1 cellular context compared by ENCODE assay signal in genomic region chr11:15107730-15108515, GRCh38.
TF ChIP-seq lines count a peak whose summit lies in the region.

No MANE protein-coding gene starts in this region.

TF ChIP-seq in WTC11, 78 proteins besides CTCF, POLR2A, EP300 and RAD21 (continued from another document):
- TF ChIP-seq CDX4 (CRISPR knock-in tag; IDR thresholded peaks at IDR 0.05; ENCODE audit: borderline replicate concordance) (no peak), ZNF263 (CRISPR knock-in tag; IDR thresholded peaks at IDR 0.05; ENCODE audit: low read depth) (no peak), ATF3 (CRISPR knock-in tag; conservative IDR thresholded peaks at IDR 0.05) (no peak), ATF2 (CRISPR knock-in tag; IDR thresholded peaks at IDR 0.05; ENCODE audit: borderline replicate concordance, low read depth) (no peak), MAX (CRISPR knock-in tag; IDR thresholded peaks at IDR 0.05) (no peak), USF1 (CRISPR knock-in tag; IDR thresholded peaks at IDR 0.05) (no peak), E2F1 (CRISPR knock-in tag; IDR thresholded peaks at IDR 0.05) (no peak)
TF ChIP-seq in WTC11: peak in this region for 0.
